15 cellular contexts compared by ENCODE assay signal in genomic region chr20:11217322-11217989, GRCh38.
DNase-seq lines count a peak whose midpoint lies in the region; ATAC-seq, FAIRE-seq and TF ChIP-seq lines count a peak whose summit lies in the region.
"Had no signal": no experiment of that assay in that cellular context is flagged by ENCODE, and none has a peak within 500 bp of the region (broad histone marks: within the 10 kb centered on the region; RNA-seq: fewer than 3 reads in every experiment).

No MANE protein-coding gene starts in this region.

- intact Hi-C loops in left ventricle myocardium inferior (cut with micrococcal nuclease) = no loop called here

- no peak for TF ChIP-seq CTCF in left ventricle myocardium inferior (IDR thresholded peaks at IDR 0.05; ENCODE audit: borderline replicate concordance)
- no peak for TF ChIP-seq CTCF in osteocyte (IDR thresholded peaks at IDR 0.05)

- no peaks in the 10 kb centered on the region for H3K27me3 ChIP-seq in left ventricle myocardium inferior (ENCODE audit: low read depth)
- H3K27me3 ChIP-seq: BLaER1 treated with 17β-estradiol and CSF1 and Interleukin-3, amounts not matched to agents 10 nM and 100 nM had no signal

- no peaks in the 10 kb centered on the region for H3K9me3 Mint-ChIP-seq in osteocyte (ENCODE audit: unreplicated experiment)
- H3K9me3 Mint-ChIP-seq: activated CD4-positive, alpha-beta T cell treated with anti-CD3 and anti-CD28 coated beads, Interleukin-2, amount 10 ng/mL, durations not matched to agents 24 days and 14 days had no signal

- no peaks in the 10 kb centered on the region for H3K9me3 ChIP-seq in left ventricle myocardium inferior (replicated peaks)
- H3K9me3 ChIP-seq: BLaER1 treated with 17β-estradiol and CSF1 and Interleukin-3, amounts not matched to agents 10 nM and 100 nM; psoas muscle had no signal

- no peaks in the 10 kb centered on the region for H3K27me3 Mint-ChIP-seq in osteocyte (ENCODE audit: unreplicated experiment)
- H3K27me3 Mint-ChIP-seq: activated CD4-positive, alpha-beta T cell treated with anti-CD3 and anti-CD28 coated beads, Interleukin-2, amount 10 ng/mL, durations not matched to agents 24 days and 14 days had no signal

- DNase-seq in GM18507 (ENCODE audit: extremely low spot score, insufficient read length, low read depth) (no peak), left ventricle myocardium inferior (no peak), osteocyte (ENCODE audit: extremely low spot score, unreplicated experiment) (no peak), NCI-H1930 (lab: John Stamatoyannopoulos, UW) (no peak), GM19239 (ENCODE audit: insufficient read length, low spot score) (no peak), activated T-cell treated with anti-CD3 and anti-CD28 coated beads for 4 hours (no peak)
- no peak for DNase-seq in stimulated activated CD4-positive, alpha-beta T cell treated with anti-CD3 and anti-CD28 coated beads, Interleukin-15, amount 100 ng/mL, for 24 hours
- DNase-seq: activated T-cell treated with anti-CD3 and anti-CD28 coated beads, Interleukin-2, amount 50 U/mL, for 4 hours; DMS79 treated with DMSO at 0.1 percent for 48 hours; psoas muscle; stimulated activated CD4-positive, alpha-beta T cell treated with anti-CD3 and anti-CD28 coated beads, Interleukin-2, amount 100 ng/mL, for 24 hours had no signal

- H3K36me3 ChIP-seq in left ventricle myocardium inferior = no peaks in the 10 kb centered on the region
- H3K36me3 ChIP-seq: BLaER1 treated with 17β-estradiol and CSF1 and Interleukin-3, amounts not matched to agents 10 nM and 100 nM had no signal

- H3K4me3 ChIP-seq in left ventricle myocardium inferior = no peak overlapping the region
- H3K4me3 ChIP-seq: BLaER1 treated with 17β-estradiol and CSF1 and Interleukin-3, amounts not matched to agents 10 nM and 100 nM; psoas muscle had no signal

- H3K27ac ChIP-seq in left ventricle myocardium inferior (replicated peaks) = peak overlapping the region; percentile 48
- H3K27ac ChIP-seq: BLaER1 treated with 17β-estradiol and CSF1 and Interleukin-3, amounts not matched to agents 10 nM and 100 nM; psoas muscle had no signal

- ATAC-seq in SK-N-SH treated with all-trans-retinoic acid at 6 μM for 48 hours = peak; percentile 12; the same call in 2 of the 3 replicates
- ATAC-seq: activated T-cell treated with anti-CD3 and anti-CD28 coated beads, Interleukin-2, amount 50 U/mL, for 4 hours; psoas muscle had no signal

- H3K4me1 ChIP-seq in left ventricle myocardium inferior = peaks cover 28% of the 10 kb centered on the region
- H3K4me1 ChIP-seq: psoas muscle had no signal

- H3K27ac Mint-ChIP-seq in osteocyte (ENCODE audit: unreplicated experiment) = peak overlapping the region; percentile 84
- H3K27ac Mint-ChIP-seq: activated CD4-positive, alpha-beta T cell treated with anti-CD3 and anti-CD28 coated beads, Interleukin-2, amount 10 ng/mL, durations not matched to agents 24 days and 14 days had no signal

- FAIRE-seq in GM18507 (lab: Jason Lieb, UNC) = peak; percentile 5
- FAIRE-seq in GM19239 (lab: Jason Lieb, UNC) = no peak
- FAIRE-seq: HTR-8/SVneo had no signal

- peaks cover 71% of the 10 kb centered on the region for H3K4me1 Mint-ChIP-seq in osteocyte (ENCODE audit: unreplicated experiment)
- H3K4me1 Mint-ChIP-seq: activated CD4-positive, alpha-beta T cell treated with anti-CD3 and anti-CD28 coated beads, Interleukin-2, amount 10 ng/mL, durations not matched to agents 24 days and 14 days had no signal

- H3K36me3 Mint-ChIP-seq in osteocyte (ENCODE audit: unreplicated experiment) = no peaks in the 10 kb centered on the region

- peak overlapping the region; percentile 12 for H3K4me3 Mint-ChIP-seq in osteocyte (ENCODE audit: unreplicated experiment)
- H3K4me3 Mint-ChIP-seq: activated CD4-positive, alpha-beta T cell treated with anti-CD3 and anti-CD28 coated beads, Interleukin-2, amount 10 ng/mL, durations not matched to agents 24 days and 14 days; activated T-cell treated with anti-CD3 and anti-CD28 coated beads, Interleukin-2, amount 50 U/mL, for 4 hours had no signal

TF ChIP-seq in SK-N-SH treated with all-trans-retinoic acid at 6 μM for 48 hours, 23 proteins besides CTCF, POLR2A, EP300 and RAD21:
- TF ChIP-seq ZNF8 (CRISPR knock-in tag; IDR thresholded peaks at IDR 0.05) (no peak), RARB (CRISPR knock-in tag; IDR thresholded peaks at IDR 0.05) (no peak), ZFP30 (CRISPR knock-in tag; IDR thresholded peaks at IDR 0.05) (no peak), ZNF70 (CRISPR knock-in tag; IDR thresholded peaks at IDR 0.05) (no peak), TOX (CRISPR knock-in tag; IDR thresholded peaks at IDR 0.05; ENCODE audit: borderline replicate concordance) (no peak), CREB5 (CRISPR knock-in tag; IDR thresholded peaks at IDR 0.05; ENCODE audit: low read depth) (no peak), CSRNP3 (CRISPR knock-in tag; IDR thresholded peaks at IDR 0.05) (no peak), TCF4 (CRISPR knock-in tag; IDR thresholded peaks at IDR 0.05; ENCODE audit: borderline replicate concordance) (no peak), PATZ1 (CRISPR knock-in tag; IDR thresholded peaks at IDR 0.05; ENCODE audit: borderline replicate concordance) (no peak), ARNTL (CRISPR knock-in tag; IDR thresholded peaks at IDR 0.05; ENCODE audit: borderline replicate concordance, low read depth) (no peak), ZNF565 (CRISPR knock-in tag; conservative IDR thresholded peaks at IDR 0.05; ENCODE audit: low read depth) (no peak), BACH2 (CRISPR knock-in tag; IDR thresholded peaks at IDR 0.05; ENCODE audit: borderline replicate concordance) (no peak), SNAI2 (CRISPR knock-in tag; IDR thresholded peaks at IDR 0.05) (no peak), ESRRG (CRISPR knock-in tag; IDR thresholded peaks at IDR 0.05) (no peak), PPARA (CRISPR knock-in tag; IDR thresholded peaks at IDR 0.05; ENCODE audit: borderline replicate concordance) (no peak), OSR1 (CRISPR knock-in tag; IDR thresholded peaks at IDR 0.05) (no peak)
- TF ChIP-seq, protein P1, sequence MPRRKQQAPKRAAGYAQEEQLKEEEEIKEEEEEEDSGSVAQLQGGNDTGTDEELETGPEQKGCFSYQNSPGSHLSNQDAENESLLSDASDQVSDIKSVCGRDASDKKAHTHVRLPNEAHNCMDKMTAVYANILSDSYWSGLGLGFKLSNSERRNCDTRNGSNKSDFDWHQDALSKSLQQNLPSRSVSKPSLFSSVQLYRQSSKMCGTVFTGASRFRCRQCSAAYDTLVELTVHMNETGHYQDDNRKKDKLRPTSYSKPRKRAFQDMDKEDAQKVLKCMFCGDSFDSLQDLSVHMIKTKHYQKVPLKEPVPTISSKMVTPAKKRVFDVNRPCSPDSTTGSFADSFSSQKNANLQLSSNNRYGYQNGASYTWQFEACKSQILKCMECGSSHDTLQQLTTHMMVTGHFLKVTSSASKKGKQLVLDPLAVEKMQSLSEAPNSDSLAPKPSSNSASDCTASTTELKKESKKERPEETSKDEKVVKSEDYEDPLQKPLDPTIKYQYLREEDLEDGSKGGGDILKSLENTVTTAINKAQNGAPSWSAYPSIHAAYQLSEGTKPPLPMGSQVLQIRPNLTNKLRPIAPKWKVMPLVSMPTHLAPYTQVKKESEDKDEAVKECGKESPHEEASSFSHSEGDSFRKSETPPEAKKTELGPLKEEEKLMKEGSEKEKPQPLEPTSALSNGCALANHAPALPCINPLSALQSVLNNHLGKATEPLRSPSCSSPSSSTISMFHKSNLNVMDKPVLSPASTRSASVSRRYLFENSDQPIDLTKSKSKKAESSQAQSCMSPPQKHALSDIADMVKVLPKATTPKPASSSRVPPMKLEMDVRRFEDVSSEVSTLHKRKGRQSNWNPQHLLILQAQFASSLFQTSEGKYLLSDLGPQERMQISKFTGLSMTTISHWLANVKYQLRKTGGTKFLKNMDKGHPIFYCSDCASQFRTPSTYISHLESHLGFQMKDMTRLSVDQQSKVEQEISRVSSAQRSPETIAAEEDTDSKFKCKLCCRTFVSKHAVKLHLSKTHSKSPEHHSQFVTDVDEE (CRISPR knock-in tag; IDR thresholded peaks at IDR 0.05) = no peak
